8 cellular contexts compared by ENCODE assay signal in genomic region chr7:114930829-114931655, GRCh38. TPM values are rescaled to one million over a fixed set of nuclear protein-coding genes. Genes with fewer than 3 reads are reported as not detected.
DNase-seq lines count a peak whose midpoint lies in the region; ATAC-seq lines count a peak whose summit lies in the region.

No MANE protein-coding gene starts in this region.

- DNase-seq in T-helper 17 cell = no peak
- DNase-seq in non-pigmented ciliary epithelial cell (ENCODE audit: low read depth) = peak; percentile 55
- DNase-seq in left cardiac atrium = no peak
- no peak for DNase-seq in central memory CD4-positive, alpha-beta T cell
- no peak for DNase-seq in AG08396 (ENCODE audit: low spot score)
- no peak for DNase-seq in SHP77 treated with DMSO at 0.1 percent for 48 hours (lab: John Stamatoyannopoulos, UW)

- intact Hi-C loops in left cardiac atrium (cut with DNase I) = no loop called here

- no peaks in the 10 kb centered on the region for H3K36me3 Mint-ChIP-seq in T-helper 17 cell (ENCODE audit: low read depth)

- H3K9me3 ChIP-seq in T-helper 17 cell (ENCODE audit: control insufficient read depth, low read length, poor library complexity, severe bottlenecking) = no peaks in the 10 kb centered on the region

- H3K27ac Mint-ChIP-seq in T-helper 17 cell = no peak overlapping the region

- peaks cover 50% of the 10 kb centered on the region for H3K4me1 Mint-ChIP-seq in T-helper 17 cell

- ATAC-seq in GM19025 (IDR thresholded peaks at IDR 0.05; ENCODE audit: low read depth, unreplicated experiment) (peak; percentile 31), HG02973 (IDR thresholded peaks at IDR 0.05; ENCODE audit: unreplicated experiment) (peak; percentile 45), T-helper 17 cell (peak; percentile 56), left cardiac atrium (no peak)

- no peaks in the 10 kb centered on the region for H3K27me3 Mint-ChIP-seq in T-helper 17 cell

- H3K4me3 Mint-ChIP-seq in T-helper 17 cell = no peak overlapping the region

RNA-seq across cellular contexts. Expression of gene MDFIC, which starts 9.1 kb away (rescaled TPM):
- total RNA-seq in T-helper 17 cell (100 to 1,000 TPM in 1 of 2 donors, 10 to 100 TPM in 1; 90.2 to 109 TPM), left cardiac atrium (10 to 100 TPM; 21.8 to 23.9 TPM)

Comparison
In these comparisons a context has a peak if more than half of its experiments do, and no peak if none do; other contexts are left out.
1. ATAC-seq: peak in GM19025 (single experiment), HG02973 (single experiment) and T-helper 17 cell (single experiment); none in left cardiac atrium (0 of 2).